1 cellular context compared by ENCODE assay signal in the genomic region with DNA sequence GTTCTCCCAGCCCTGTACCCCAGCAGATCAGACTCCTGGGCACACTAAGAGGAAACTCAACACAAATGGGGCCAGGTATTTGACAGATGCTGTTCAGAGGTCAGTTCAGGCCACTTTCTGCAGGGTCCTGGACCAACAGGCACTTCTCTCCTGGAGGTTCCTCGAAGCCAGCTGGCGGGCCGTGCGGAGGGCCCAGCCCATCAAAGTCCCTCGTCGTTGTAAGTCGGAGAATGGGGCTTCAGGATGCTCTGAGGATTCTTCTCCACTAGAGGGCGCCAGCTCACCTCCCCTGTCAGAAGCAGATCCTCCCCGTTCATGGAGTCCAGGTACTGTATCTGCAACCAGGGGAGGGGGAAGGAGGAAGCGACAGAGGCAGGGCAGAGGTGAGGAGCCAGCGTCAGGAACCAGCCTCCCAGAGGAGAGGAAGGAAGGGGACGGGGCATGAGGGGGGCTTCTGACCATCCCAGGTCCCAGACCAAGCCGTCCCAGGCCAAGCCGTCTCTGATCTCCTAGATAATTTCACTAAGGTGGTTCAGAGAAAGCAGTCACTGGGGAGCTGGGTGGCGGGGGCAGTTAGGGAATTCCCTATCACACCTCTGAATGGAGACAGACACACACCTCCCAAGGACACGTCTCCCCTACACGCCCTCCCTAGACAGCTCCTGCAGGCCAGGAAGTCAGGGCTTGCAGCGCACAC.
TF ChIP-seq lines count a peak whose summit lies in the region.

No MANE protein-coding gene starts in this region.

TF ChIP-seq in HepG2, 621 proteins besides CTCF, POLR2A, EP300 and RAD21 (continued from another document and continues in another):
- TF ChIP-seq CHCHD3 (CRISPR knock-in tag; IDR thresholded peaks at IDR 0.05), result 0 out of 2 replicates have a peak, but pooled peaks have one; percentile 48
- TF ChIP-seq PAX8 (CRISPR knock-in tag; IDR thresholded peaks at IDR 0.05; ENCODE audit: borderline replicate concordance), result no peak
- no peak for TF ChIP-seq KLF9 (CRISPR knock-in tag; IDR thresholded peaks at IDR 0.05; ENCODE audit: low read depth)
- no peak for TF ChIP-seq MTF2 (CRISPR knock-in tag; IDR thresholded peaks at IDR 0.05; ENCODE audit: borderline replicate concordance)
- TF ChIP-seq, protein P1, sequence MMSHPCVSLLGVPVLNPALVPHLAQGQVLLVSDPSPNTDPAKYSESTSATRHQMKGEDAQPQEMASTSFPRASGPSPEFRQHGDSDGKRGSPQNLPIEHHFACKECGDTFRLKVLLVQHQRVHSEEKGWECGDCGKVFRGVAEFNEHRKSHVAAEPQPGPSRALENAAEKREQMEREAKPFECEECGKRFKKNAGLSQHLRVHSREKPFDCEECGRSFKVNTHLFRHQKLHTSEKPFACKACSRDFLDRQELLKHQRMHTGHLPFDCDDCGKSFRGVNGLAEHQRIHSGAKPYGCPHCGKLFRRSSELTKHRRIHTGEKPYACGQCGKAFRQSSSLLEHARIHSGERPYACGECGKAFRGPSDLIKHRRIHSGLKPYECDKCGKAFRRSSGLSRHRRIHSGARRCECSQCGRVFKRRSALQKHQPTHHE (CRISPR knock-in tag; IDR thresholded peaks at IDR 0.05; ENCODE audit: borderline replicate concordance), result no peak
- TF ChIP-seq REPIN1 (CRISPR knock-in tag; IDR thresholded peaks at IDR 0.05; ENCODE audit: borderline replicate concordance, low read depth), result 0 out of 2 replicates have a peak, but pooled peaks have one; percentile 50
- TF ChIP-seq, protein P2, sequence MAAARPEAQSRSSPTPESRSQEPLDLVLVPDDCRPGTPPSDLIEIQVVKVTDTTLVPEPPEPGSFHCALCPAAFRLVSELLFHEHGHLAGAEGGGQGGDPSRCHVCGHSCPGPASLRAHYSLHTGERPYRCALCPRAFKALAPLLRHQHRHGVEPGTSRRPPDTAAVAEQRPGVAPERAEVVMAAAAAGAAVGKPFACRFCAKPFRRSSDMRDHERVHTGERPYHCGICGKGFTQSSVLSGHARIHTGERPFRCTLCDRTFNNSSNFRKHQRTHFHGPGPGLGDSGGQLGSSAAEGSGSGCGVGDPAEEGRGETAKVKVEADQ (CRISPR knock-in tag; IDR thresholded peaks at IDR 0.05; ENCODE audit: borderline replicate concordance), result no peak
- TF ChIP-seq HOXA7 (CRISPR knock-in tag; IDR thresholded peaks at IDR 0.05), result no peak
- TF ChIP-seq ATRX (CRISPR knock-in tag; IDR thresholded peaks at IDR 0.05; ENCODE audit: borderline replicate concordance), result peak; percentile 93; the same call in 1 of the 2 replicates
- TF ChIP-seq, protein P3, sequence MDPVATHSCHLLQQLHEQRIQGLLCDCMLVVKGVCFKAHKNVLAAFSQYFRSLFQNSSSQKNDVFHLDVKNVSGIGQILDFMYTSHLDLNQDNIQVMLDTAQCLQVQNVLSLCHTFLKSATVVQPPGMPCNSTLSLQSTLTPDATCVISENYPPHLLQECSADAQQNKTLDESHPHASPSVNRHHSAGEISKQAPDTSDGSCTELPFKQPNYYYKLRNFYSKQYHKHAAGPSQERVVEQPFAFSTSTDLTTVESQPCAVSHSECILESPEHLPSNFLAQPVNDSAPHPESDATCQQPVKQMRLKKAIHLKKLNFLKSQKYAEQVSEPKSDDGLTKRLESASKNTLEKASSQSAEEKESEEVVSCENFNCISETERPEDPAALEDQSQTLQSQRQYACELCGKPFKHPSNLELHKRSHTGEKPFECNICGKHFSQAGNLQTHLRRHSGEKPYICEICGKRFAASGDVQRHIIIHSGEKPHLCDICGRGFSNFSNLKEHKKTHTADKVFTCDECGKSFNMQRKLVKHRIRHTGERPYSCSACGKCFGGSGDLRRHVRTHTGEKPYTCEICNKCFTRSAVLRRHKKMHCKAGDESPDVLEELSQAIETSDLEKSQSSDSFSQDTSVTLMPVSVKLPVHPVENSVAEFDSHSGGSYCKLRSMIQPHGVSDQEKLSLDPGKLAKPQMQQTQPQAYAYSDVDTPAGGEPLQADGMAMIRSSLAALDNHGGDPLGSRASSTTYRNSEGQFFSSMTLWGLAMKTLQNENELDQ (CRISPR knock-in tag; IDR thresholded peaks at IDR 0.05; ENCODE audit: borderline replicate concordance), result 0 out of 2 replicates have a peak, but pooled peaks have one; percentile 43
- 0 out of 2 replicates have a peak, but pooled peaks have one; percentile 42 for TF ChIP-seq ZNF709 (CRISPR knock-in tag; IDR thresholded peaks at IDR 0.05)
- no peak; the same call in 1 of the 2 replicates for TF ChIP-seq KDM4B (CRISPR knock-in tag; IDR thresholded peaks at IDR 0.05)
- no peak for TF ChIP-seq ZNF235 (CRISPR knock-in tag; IDR thresholded peaks at IDR 0.05; ENCODE audit: borderline replicate concordance)
- peak; percentile 66 for TF ChIP-seq FOSL2 (CRISPR knock-in tag; IDR thresholded peaks at IDR 0.05)
- TF ChIP-seq SRSF9 (IDR thresholded peaks at IDR 0.05; ENCODE audit: borderline replicate concordance, insufficient read depth, low read depth, low read length, poor library complexity, severe bottlenecking), result no peak
- TF ChIP-seq HMG20B (CRISPR knock-in tag; conservative IDR thresholded peaks at IDR 0.05), result no peak
- TF ChIP-seq, protein P4, sequence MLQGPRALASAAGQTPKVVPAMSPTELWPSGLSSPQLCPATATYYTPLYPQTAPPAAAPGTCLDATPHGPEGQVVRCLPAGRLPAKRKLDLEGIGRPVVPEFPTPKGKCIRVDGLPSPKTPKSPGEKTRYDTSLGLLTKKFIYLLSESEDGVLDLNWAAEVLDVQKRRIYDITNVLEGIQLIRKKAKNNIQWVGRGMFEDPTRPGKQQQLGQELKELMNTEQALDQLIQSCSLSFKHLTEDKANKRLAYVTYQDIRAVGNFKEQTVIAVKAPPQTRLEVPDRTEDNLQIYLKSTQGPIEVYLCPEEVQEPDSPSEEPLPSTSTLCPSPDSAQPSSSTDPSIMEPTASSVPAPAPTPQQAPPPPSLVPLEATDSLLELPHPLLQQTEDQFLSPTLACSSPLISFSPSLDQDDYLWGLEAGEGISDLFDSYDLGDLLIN (CRISPR knock-in tag; IDR thresholded peaks at IDR 0.05; ENCODE audit: borderline replicate concordance), result no peak
- TF ChIP-seq, protein P5, sequence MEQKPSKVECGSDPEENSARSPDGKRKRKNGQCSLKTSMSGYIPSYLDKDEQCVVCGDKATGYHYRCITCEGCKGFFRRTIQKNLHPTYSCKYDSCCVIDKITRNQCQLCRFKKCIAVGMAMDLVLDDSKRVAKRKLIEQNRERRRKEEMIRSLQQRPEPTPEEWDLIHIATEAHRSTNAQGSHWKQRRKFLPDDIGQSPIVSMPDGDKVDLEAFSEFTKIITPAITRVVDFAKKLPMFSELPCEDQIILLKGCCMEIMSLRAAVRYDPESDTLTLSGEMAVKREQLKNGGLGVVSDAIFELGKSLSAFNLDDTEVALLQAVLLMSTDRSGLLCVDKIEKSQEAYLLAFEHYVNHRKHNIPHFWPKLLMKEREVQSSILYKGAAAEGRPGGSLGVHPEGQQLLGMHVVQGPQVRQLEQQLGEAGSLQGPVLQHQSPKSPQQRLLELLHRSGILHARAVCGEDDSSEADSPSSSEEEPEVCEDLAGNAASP (CRISPR knock-in tag; IDR thresholded peaks at IDR 0.05; ENCODE audit: borderline replicate concordance), result peak; percentile 71
- peak; percentile 99 for TF ChIP-seq SMC3 (IDR thresholded peaks at IDR 0.05; ENCODE audit: low read length)
- TF ChIP-seq ZNF563 (CRISPR knock-in tag; IDR thresholded peaks at IDR 0.05), result peak; percentile 59; the same call in 1 of the 2 replicates
- no peak for TF ChIP-seq MLLT10 (CRISPR knock-in tag; IDR thresholded peaks at IDR 0.05)
- TF ChIP-seq ZNF891 (CRISPR knock-in tag; IDR thresholded peaks at IDR 0.05), result no peak
- TF ChIP-seq, protein P6, sequence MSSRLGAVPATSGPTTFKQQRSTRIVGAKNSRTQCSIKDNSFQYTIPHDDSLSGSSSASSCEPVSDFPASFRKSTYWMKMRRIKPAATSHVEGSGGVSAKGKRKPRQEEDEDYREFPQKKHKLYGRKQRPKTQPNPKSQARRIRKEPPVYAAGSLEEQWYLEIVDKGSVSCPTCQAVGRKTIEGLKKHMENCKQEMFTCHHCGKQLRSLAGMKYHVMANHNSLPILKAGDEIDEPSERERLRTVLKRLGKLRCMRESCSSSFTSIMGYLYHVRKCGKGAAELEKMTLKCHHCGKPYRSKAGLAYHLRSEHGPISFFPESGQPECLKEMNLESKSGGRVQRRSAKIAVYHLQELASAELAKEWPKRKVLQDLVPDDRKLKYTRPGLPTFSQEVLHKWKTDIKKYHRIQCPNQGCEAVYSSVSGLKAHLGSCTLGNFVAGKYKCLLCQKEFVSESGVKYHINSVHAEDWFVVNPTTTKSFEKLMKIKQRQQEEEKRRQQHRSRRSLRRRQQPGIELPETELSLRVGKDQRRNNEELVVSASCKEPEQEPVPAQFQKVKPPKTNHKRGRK (CRISPR knock-in tag; IDR thresholded peaks at IDR 0.05), result no peak
- no peak for TF ChIP-seq ZSCAN12 (CRISPR knock-in tag; IDR thresholded peaks at IDR 0.05)
- TF ChIP-seq ZNF780A (CRISPR knock-in tag; IDR thresholded peaks at IDR 0.05), result no peak
- peak; percentile 23; the same call in 1 of the 2 replicates for TF ChIP-seq FOXK1 (CRISPR knock-in tag; IDR thresholded peaks at IDR 0.05; ENCODE audit: borderline replicate concordance, low read depth)
- TF ChIP-seq NFIC (IDR thresholded peaks at IDR 0.05; ENCODE audit: low read length), result no peak
- no peak for TF ChIP-seq GPN1 (CRISPR knock-in tag; IDR thresholded peaks at IDR 0.05; ENCODE audit: borderline replicate concordance)
- no peak; the same call in 1 of the 2 replicates for TF ChIP-seq ZMYM3 (CRISPR knock-in tag; IDR thresholded peaks at IDR 0.05)
- no peak for TF ChIP-seq CCAR2 (optimal IDR thresholded peaks at IDR 0.05; ENCODE audit: low read depth, low read length)
- TF ChIP-seq TOE1 (CRISPR knock-in tag; IDR thresholded peaks at IDR 0.05), result no peak
- TF ChIP-seq CEBPB (IDR thresholded peaks at IDR 0.05; ENCODE audit: borderline replicate concordance, low read depth, low read length), result no peak
- TF ChIP-seq ZFAT (CRISPR knock-in tag; conservative IDR thresholded peaks at IDR 0.05), result no peak
- TF ChIP-seq, protein P7, sequence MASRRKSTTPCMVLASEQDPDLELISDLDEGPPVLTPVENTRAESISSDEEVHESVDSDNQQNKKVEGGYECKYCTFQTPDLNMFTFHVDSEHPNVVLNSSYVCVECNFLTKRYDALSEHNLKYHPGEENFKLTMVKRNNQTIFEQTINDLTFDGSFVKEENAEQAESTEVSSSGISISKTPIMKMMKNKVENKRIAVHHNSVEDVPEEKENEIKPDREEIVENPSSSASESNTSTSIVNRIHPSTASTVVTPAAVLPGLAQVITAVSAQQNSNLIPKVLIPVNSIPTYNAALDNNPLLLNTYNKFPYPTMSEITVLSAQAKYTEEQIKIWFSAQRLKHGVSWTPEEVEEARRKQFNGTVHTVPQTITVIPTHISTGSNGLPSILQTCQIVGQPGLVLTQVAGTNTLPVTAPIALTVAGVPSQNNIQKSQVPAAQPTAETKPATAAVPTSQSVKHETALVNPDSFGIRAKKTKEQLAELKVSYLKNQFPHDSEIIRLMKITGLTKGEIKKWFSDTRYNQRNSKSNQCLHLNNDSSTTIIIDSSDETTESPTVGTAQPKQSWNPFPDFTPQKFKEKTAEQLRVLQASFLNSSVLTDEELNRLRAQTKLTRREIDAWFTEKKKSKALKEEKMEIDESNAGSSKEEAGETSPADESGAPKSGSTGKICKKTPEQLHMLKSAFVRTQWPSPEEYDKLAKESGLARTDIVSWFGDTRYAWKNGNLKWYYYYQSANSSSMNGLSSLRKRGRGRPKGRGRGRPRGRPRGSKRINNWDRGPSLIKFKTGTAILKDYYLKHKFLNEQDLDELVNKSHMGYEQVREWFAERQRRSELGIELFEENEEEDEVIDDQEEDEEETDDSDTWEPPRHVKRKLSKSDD (CRISPR knock-in tag; IDR thresholded peaks at IDR 0.05; ENCODE audit: low read depth), result no peak; the same call in 1 of the 2 replicates
- no peak for TF ChIP-seq NCOR1 (IDR thresholded peaks at IDR 0.05; ENCODE audit: borderline replicate concordance, low read length)
- TF ChIP-seq, protein P8, sequence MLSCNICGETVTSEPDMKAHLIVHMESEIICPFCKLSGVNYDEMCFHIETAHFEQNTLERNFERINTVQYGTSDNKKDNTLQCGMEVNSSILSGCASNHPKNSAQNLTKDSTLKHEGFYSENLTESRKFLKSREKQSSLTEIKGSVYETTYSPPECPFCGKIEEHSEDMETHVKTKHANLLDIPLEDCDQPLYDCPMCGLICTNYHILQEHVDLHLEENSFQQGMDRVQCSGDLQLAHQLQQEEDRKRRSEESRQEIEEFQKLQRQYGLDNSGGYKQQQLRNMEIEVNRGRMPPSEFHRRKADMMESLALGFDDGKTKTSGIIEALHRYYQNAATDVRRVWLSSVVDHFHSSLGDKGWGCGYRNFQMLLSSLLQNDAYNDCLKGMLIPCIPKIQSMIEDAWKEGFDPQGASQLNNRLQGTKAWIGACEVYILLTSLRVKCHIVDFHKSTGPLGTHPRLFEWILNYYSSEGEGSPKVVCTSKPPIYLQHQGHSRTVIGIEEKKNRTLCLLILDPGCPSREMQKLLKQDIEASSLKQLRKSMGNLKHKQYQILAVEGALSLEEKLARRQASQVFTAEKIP (CRISPR knock-in tag; IDR thresholded peaks at IDR 0.05; ENCODE audit: borderline replicate concordance), result no peak
- peak; percentile 40; the same call in 1 of the 2 replicates for TF ChIP-seq MAZ (IDR thresholded peaks at IDR 0.05; ENCODE audit: borderline replicate concordance, low read depth, low read length)
- peak; percentile 86 for TF ChIP-seq MAZ (CRISPR knock-in tag; IDR thresholded peaks at IDR 0.05; ENCODE audit: low read depth)
- peak; percentile 35 for TF ChIP-seq ASH2L (IDR thresholded peaks at IDR 0.05; ENCODE audit: insufficient read length, low read depth, low read length)
- TF ChIP-seq HDAC2 (CRISPR knock-in tag; IDR thresholded peaks at IDR 0.05), result peak; percentile 58
- TF ChIP-seq TAF1 (CRISPR knock-in tag; IDR thresholded peaks at IDR 0.05), result no peak
- TF ChIP-seq ERF (CRISPR knock-in tag; IDR thresholded peaks at IDR 0.05), result peak; percentile 97
- no peak for TF ChIP-seq ZNF230 (CRISPR knock-in tag; IDR thresholded peaks at IDR 0.05)
- TF ChIP-seq ZNF234 (CRISPR knock-in tag; conservative IDR thresholded peaks at IDR 0.05), result no peak
- TF ChIP-seq NCOA1 (CRISPR knock-in tag; IDR thresholded peaks at IDR 0.05), result no peak
- TF ChIP-seq TCF12 (IDR thresholded peaks at IDR 0.05), result no peak
- no peak for TF ChIP-seq TCF12 (CRISPR knock-in tag; IDR thresholded peaks at IDR 0.05)
- peak; percentile 43; the same call in 1 of the 2 replicates for TF ChIP-seq TBX2 (CRISPR knock-in tag; IDR thresholded peaks at IDR 0.05; ENCODE audit: borderline replicate concordance)
- TF ChIP-seq, protein P9, sequence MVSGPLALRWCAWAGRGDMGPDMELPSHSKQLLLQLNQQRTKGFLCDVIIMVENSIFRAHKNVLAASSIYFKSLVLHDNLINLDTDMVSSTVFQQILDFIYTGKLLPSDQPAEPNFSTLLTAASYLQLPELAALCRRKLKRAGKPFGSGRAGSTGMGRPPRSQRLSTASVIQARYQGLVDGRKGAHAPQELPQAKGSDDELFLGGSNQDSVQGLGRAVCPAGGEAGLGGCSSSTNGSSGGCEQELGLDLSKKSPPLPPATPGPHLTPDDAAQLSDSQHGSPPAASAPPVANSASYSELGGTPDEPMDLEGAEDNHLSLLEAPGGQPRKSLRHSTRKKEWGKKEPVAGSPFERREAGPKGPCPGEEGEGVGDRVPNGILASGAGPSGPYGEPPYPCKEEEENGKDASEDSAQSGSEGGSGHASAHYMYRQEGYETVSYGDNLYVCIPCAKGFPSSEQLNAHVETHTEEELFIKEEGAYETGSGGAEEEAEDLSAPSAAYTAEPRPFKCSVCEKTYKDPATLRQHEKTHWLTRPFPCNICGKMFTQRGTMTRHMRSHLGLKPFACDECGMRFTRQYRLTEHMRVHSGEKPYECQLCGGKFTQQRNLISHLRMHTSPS (CRISPR knock-in tag; IDR thresholded peaks at IDR 0.05; ENCODE audit: low read depth), result peak; percentile 29; the same call in 1 of the 2 replicates
- TF ChIP-seq SAFB2 (CRISPR knock-in tag; IDR thresholded peaks at IDR 0.05; ENCODE audit: borderline replicate concordance, low read depth), result no peak
- TF ChIP-seq ZNF75D (CRISPR knock-in tag; IDR thresholded peaks at IDR 0.05; ENCODE audit: borderline replicate concordance), result no peak
